ENCODE assay signal across 8 cellular contexts in genomic region chr5:177303121-177303924, GRCh38. TPM values are rescaled to one million over a fixed set of nuclear protein-coding genes. Genes with fewer than 3 reads are reported as not detected.
DNase-seq lines count a peak whose midpoint lies in the region; ATAC-seq lines count a peak whose summit lies in the region.

PRELID1 (plus strand) TSS chr5:177303799; CDS start chr5:177303986, 187 bp downstream.
RAB24 (minus strand) TSS chr5:177303719; CDS start chr5:177303288, 431 bp downstream.

- ATAC-seq in GM21447 (IDR thresholded peaks at IDR 0.05; ENCODE audit: unreplicated experiment) = peak; percentile 47
- peak; percentile 85 for ATAC-seq in activated T-helper 17 cell treated with anti-CD3 and anti-CD28 coated beads, Interleukin-2, amount 50 U/mL, for 72 hours (replicated peaks)
- peak; percentile 82 to 88 for ATAC-seq in natural killer cell treated with Interleukin-12 subunit alpha and Interleukin-12 subunit beta and Interleukin-15 and Interleukin-18, amount 100 ng/mL, for 72 hours
- ATAC-seq in stimulated activated naive CD8-positive, alpha-beta T cell treated with anti-CD3 and anti-CD28 coated beads, Interleukin-15, Interleukin-2, amounts not matched to agents 100 U/mL and 50 U/mL, for 24 hours = peak; percentile 55

- H3K9me3 Mint-ChIP-seq in IgD-negative memory B cell = no peaks in the 10 kb centered on the region
- H3K9me3 Mint-ChIP-seq in activated T-helper 17 cell treated with anti-CD3 and anti-CD28 coated beads, Interleukin-2, amount 50 U/mL, for 72 hours = no peaks in the 10 kb centered on the region
- H3K9me3 Mint-ChIP-seq in natural killer cell treated with Interleukin-12 subunit alpha and Interleukin-12 subunit beta and Interleukin-15 and Interleukin-18, amount 100 ng/mL, for 72 hours = no peaks in the 10 kb centered on the region

- peak within 1 kb of the TSS; percentile 88 to 98 (median 97) for H3K27ac Mint-ChIP-seq in IgD-negative memory B cell
- H3K27ac Mint-ChIP-seq in activated T-helper 17 cell treated with anti-CD3 and anti-CD28 coated beads, Interleukin-2, amount 50 U/mL, for 72 hours = peak within 1 kb of the TSS; percentile 82
- peak within 1 kb of the TSS; percentile 82 to 83 for H3K27ac Mint-ChIP-seq in natural killer cell treated with Interleukin-12 subunit alpha and Interleukin-12 subunit beta and Interleukin-15 and Interleukin-18, amount 100 ng/mL, for 72 hours

- peaks cover 2% of the 10 kb centered on the region for H3K36me3 Mint-ChIP-seq in IgD-negative memory B cell
- peaks cover 65% of the 10 kb centered on the region for H3K36me3 Mint-ChIP-seq in activated T-helper 17 cell treated with anti-CD3 and anti-CD28 coated beads, Interleukin-2, amount 50 U/mL, for 72 hours (ENCODE audit: low read depth)
- H3K36me3 Mint-ChIP-seq in natural killer cell treated with Interleukin-12 subunit alpha and Interleukin-12 subunit beta and Interleukin-15 and Interleukin-18, amount 100 ng/mL, for 72 hours = peaks cover 4% of the 10 kb centered on the region

- DNase-seq in DMS114 treated with DMSO at 0.1 percent for 48 hours (lab: John Stamatoyannopoulos, UW; ENCODE audit: unreplicated experiment) (peak; percentile 54), RPMI8226 (peak; percentile 91), fibroblast of peridontal ligament (ENCODE audit: extremely low read depth) (peak; percentile 68)
- peak; percentile 94 for DNase-seq in natural killer cell treated with Interleukin-12 subunit alpha and Interleukin-12 subunit beta and Interleukin-15 and Interleukin-18, amount 100 ng/mL, for 72 hours (ENCODE audit: low spot score)
- peak; percentile 95 for DNase-seq in stimulated activated naive CD8-positive, alpha-beta T cell treated with anti-CD3 and anti-CD28 coated beads, Interleukin-15, Interleukin-2, amounts not matched to agents 100 U/mL and 50 U/mL, for 24 hours

- no peaks in the 10 kb centered on the region for H3K27me3 Mint-ChIP-seq in IgD-negative memory B cell
- H3K27me3 Mint-ChIP-seq in activated T-helper 17 cell treated with anti-CD3 and anti-CD28 coated beads, Interleukin-2, amount 50 U/mL, for 72 hours = no peaks in the 10 kb centered on the region
- H3K27me3 Mint-ChIP-seq in natural killer cell treated with Interleukin-12 subunit alpha and Interleukin-12 subunit beta and Interleukin-15 and Interleukin-18, amount 100 ng/mL, for 72 hours = no peaks in the 10 kb centered on the region

- peak within 1 kb of the TSS; percentile 88 to 99 (median 96) for H3K4me3 Mint-ChIP-seq in IgD-negative memory B cell
- H3K4me3 Mint-ChIP-seq in activated T-helper 17 cell treated with anti-CD3 and anti-CD28 coated beads, Interleukin-2, amount 50 U/mL, for 72 hours = peak within 1 kb of the TSS; percentile 86
- peak within 1 kb of the TSS; percentile 96 for H3K4me3 Mint-ChIP-seq in natural killer cell treated with Interleukin-12 subunit alpha and Interleukin-12 subunit beta and Interleukin-15 and Interleukin-18, amount 100 ng/mL, for 72 hours

- peaks cover 42 to 70% (median 68%) of the 10 kb centered on the region in 3 donors for H3K4me1 Mint-ChIP-seq in IgD-negative memory B cell
- H3K4me1 Mint-ChIP-seq in activated T-helper 17 cell treated with anti-CD3 and anti-CD28 coated beads, Interleukin-2, amount 50 U/mL, for 72 hours = peaks cover 44% of the 10 kb centered on the region
- peaks cover 61 to 79% of the 10 kb centered on the region in 2 donors for H3K4me1 Mint-ChIP-seq in natural killer cell treated with Interleukin-12 subunit alpha and Interleukin-12 subunit beta and Interleukin-15 and Interleukin-18, amount 100 ng/mL, for 72 hours (ENCODE audit: low read depth in 2 of 2)

RNA-seq across cellular contexts. Expression of gene PRELID1, which starts in this region (rescaled TPM):
- 248 TPM for polyA plus RNA-seq in IgD-negative memory B cell
- 100 to 1,000 TPM; 142 to 314 TPM for total RNA-seq in activated T-helper 17 cell treated with anti-CD3 and anti-CD28 coated beads, Interleukin-2, amount 50 U/mL, for 72 hours
- total RNA-seq in natural killer cell treated with Interleukin-12 subunit alpha and Interleukin-12 subunit beta and Interleukin-15 and Interleukin-18, amount 100 ng/mL, for 72 hours = 100 to 1,000 TPM; 310 to 360 TPM

RNA-seq across cellular contexts. Expression of gene RAB24, which starts in this region (rescaled TPM):
- polyA plus RNA-seq in IgD-negative memory B cell = 42.9 TPM
- 10 to 100 TPM; 21.5 to 28.7 TPM for total RNA-seq in activated T-helper 17 cell treated with anti-CD3 and anti-CD28 coated beads, Interleukin-2, amount 50 U/mL, for 72 hours
- 10 to 100 TPM; 44.2 to 49.8 TPM for total RNA-seq in natural killer cell treated with Interleukin-12 subunit alpha and Interleukin-12 subunit beta and Interleukin-15 and Interleukin-18, amount 100 ng/mL, for 72 hours

Comparison
In these comparisons a context has a peak if more than half of its experiments do, and no peak if none do; other contexts are left out.
1. Peak in every context shown above with its lines: DNase-seq and ATAC-seq.